18 cellular contexts compared by ENCODE assay signal in genomic region chr11:16469968-16470367, GRCh38.
"Had no signal": no experiment of that assay in that cellular context is flagged by ENCODE, and none has a peak within 500 bp of the region (broad histone marks: within the 10 kb centered on the region; RNA-seq: fewer than 3 reads in every experiment).

No MANE protein-coding gene starts in this region.

- ATAC-seq: activated T-cell treated with anti-CD3 and anti-CD28 coated beads, Interleukin-2, amount 50 U/mL, for 72 hours; foreskin keratinocyte had no signal

- H3K4me3 Mint-ChIP-seq: activated CD4-positive, alpha-beta memory T cell treated with anti-CD3 and anti-CD28 coated beads for 36 hours; activated naive CD8-positive, alpha-beta T cell treated with anti-CD3 and anti-CD28 coated beads for 36 hours; activated T-cell treated with anti-CD3 and anti-CD28 coated beads, Interleukin-2, amount 50 U/mL, for 72 hours; stimulated activated naive CD8-positive, alpha-beta T cell treated with anti-CD3 and anti-CD28 coated beads, Interleukin-15, Interleukin-2, amounts not matched to agents 100 ng/mL and 50 ng/mL, for 24 hours had no signal

- H3K4me3 ChIP-seq: ascending aorta, cardiac muscle cell, colonic mucosa, heart left ventricle, prostate gland had no signal

- H3K27ac ChIP-seq: ascending aorta, cardiac muscle cell, colonic mucosa, foreskin keratinocyte, prostate gland had no signal

- H3K9me3 ChIP-seq: ascending aorta, colonic mucosa, neutrophil, prostate gland had no signal

- H3K4me1 Mint-ChIP-seq: activated naive CD8-positive, alpha-beta T cell treated with anti-CD3 and anti-CD28 coated beads for 36 hours had no signal

- H3K27ac Mint-ChIP-seq: activated CD4-positive, alpha-beta memory T cell treated with anti-CD3 and anti-CD28 coated beads for 36 hours; activated naive CD8-positive, alpha-beta T cell treated with anti-CD3 and anti-CD28 coated beads for 36 hours; activated T-cell treated with anti-CD3 and anti-CD28 coated beads, Interleukin-2, amount 50 U/mL, for 72 hours; stimulated activated naive CD8-positive, alpha-beta T cell treated with anti-CD3 and anti-CD28 coated beads, Interleukin-15, Interleukin-2, amounts not matched to agents 100 ng/mL and 50 ng/mL, for 24 hours had no signal

- H3K9me3 Mint-ChIP-seq: activated CD4-positive, alpha-beta memory T cell treated with anti-CD3 and anti-CD28 coated beads for 36 hours had no signal

- H3K4me1 ChIP-seq: ascending aorta, colonic mucosa, foreskin keratinocyte, prostate gland had no signal

- FAIRE-seq: keratinocyte, urothelium cell line had no signal

- DNase-seq: activated CD4-positive, alpha-beta memory T cell treated with anti-CD3 and anti-CD28 coated beads for 36 hours; activated gamma-delta T cell treated with Interleukin-2 at 50 U/mL for 16 hours; activated naive CD8-positive, alpha-beta T cell treated with anti-CD3 and anti-CD28 coated beads for 36 hours; activated T-cell treated with anti-CD3 and anti-CD28 coated beads, Interleukin-2, amount 50 U/mL, for 72 hours; colonic mucosa; foreskin keratinocyte; heart left ventricle; left ventricle myocardium superior; mesenchymal stem cell; stimulated activated CD4-positive, alpha-beta T cell treated with anti-CD3 and anti-CD28 coated beads, Interleukin-4, amount 100 ng/mL, for 24 hours; T-helper 9 cell had no signal

- H3K36me3 ChIP-seq: ascending aorta, cardiac muscle cell, colonic mucosa, neutrophil, prostate gland had no signal

- H3K27me3 Mint-ChIP-seq: activated CD4-positive, alpha-beta memory T cell treated with anti-CD3 and anti-CD28 coated beads for 36 hours; activated naive CD8-positive, alpha-beta T cell treated with anti-CD3 and anti-CD28 coated beads for 36 hours; stimulated activated naive CD8-positive, alpha-beta T cell treated with anti-CD3 and anti-CD28 coated beads, Interleukin-15, Interleukin-2, amounts not matched to agents 100 ng/mL and 50 ng/mL, for 24 hours had no signal

- H3K36me3 Mint-ChIP-seq: activated CD4-positive, alpha-beta memory T cell treated with anti-CD3 and anti-CD28 coated beads for 36 hours; activated naive CD8-positive, alpha-beta T cell treated with anti-CD3 and anti-CD28 coated beads for 36 hours had no signal

- H3K27me3 ChIP-seq: ascending aorta, cardiac muscle cell, colonic mucosa, foreskin keratinocyte, heart left ventricle, neutrophil had no signal
